ENCODE assay signal across 8 cellular contexts in genomic region chr12:70367268-70368141, GRCh38. TPM values are rescaled to one million over a fixed set of nuclear protein-coding genes. Genes with fewer than 3 reads are reported as not detected.
DNase-seq lines count a peak whose midpoint lies in the region; ATAC-seq lines count a peak whose summit lies in the region.

No MANE protein-coding gene starts in this region.

- no peak for ATAC-seq in HG03442 (IDR thresholded peaks at IDR 0.05; ENCODE audit: unreplicated experiment)

- no peaks in the 10 kb centered on the region for H3K36me3 ChIP-seq in MG63
- no peaks in the 10 kb centered on the region for H3K36me3 ChIP-seq in effector memory CD4-positive, alpha-beta T cell (ENCODE audit: control insufficient read depth, insufficient read depth, low read length)
- no peaks in the 10 kb centered on the region for H3K36me3 ChIP-seq in muscle layer of duodenum (ENCODE audit: control insufficient read depth in 1 of 2, insufficient read depth in 2 of 2, low read length in 2 of 2)

- DNase-seq in Caki2 (ENCODE audit: low read depth) (peak; percentile 27), MG63 (no peak), COLO829 (ENCODE audit: low spot score) (no peak), DMS153 (lab: John Stamatoyannopoulos, UW) (no peak)
- no peak for DNase-seq in effector memory CD4-positive, alpha-beta T cell
- DNase-seq in stimulated activated CD8-positive, alpha-beta memory T cell treated with anti-CD3 and anti-CD28 coated beads, Interleukin-4, amount 100 ng/mL, for 48 hours = no peak

- peak overlapping the region; percentile 33 for H3K4me3 ChIP-seq in MG63
- peak overlapping the region; percentile 61 for H3K4me3 ChIP-seq in effector memory CD4-positive, alpha-beta T cell (ENCODE audit: insufficient read depth, low read depth, low read length, poor library complexity, severe bottlenecking)
- peak overlapping the region; percentile 78 to 86 for H3K4me3 ChIP-seq in muscle layer of duodenum (ENCODE audit: low read depth in 1 of 2, low read length in 2 of 2)

- peak overlapping the region; percentile 37 for H3K27ac ChIP-seq in effector memory CD4-positive, alpha-beta T cell (ENCODE audit: insufficient read depth, low read length, poor library complexity, severe bottlenecking)
- no peak overlapping the region for H3K27ac ChIP-seq in muscle layer of duodenum (ENCODE audit: low read length)

- H3K27me3 ChIP-seq in MG63 = peaks cover 37% of the 10 kb centered on the region
- H3K27me3 ChIP-seq in effector memory CD4-positive, alpha-beta T cell (replicated peaks; ENCODE audit: control insufficient read depth, insufficient read depth, low read length, poor library complexity, severe bottlenecking) = peaks cover 5% of the 10 kb centered on the region
- H3K27me3 ChIP-seq in muscle layer of duodenum (ENCODE audit: low read depth, low read length) = peaks cover 16% of the 10 kb centered on the region

- in situ Hi-C loops in Caki2 (cut with HindIII; ENCODE audit: low pct_unique_long_range_greater_than_20kb, low sequenced_read_pairs) = no loop called here

- H3K4me1 ChIP-seq in effector memory CD4-positive, alpha-beta T cell (ENCODE audit: control insufficient read depth, insufficient read depth, low read length, poor library complexity, severe bottlenecking) = peaks cover 18% of the 10 kb centered on the region
- H3K4me1 ChIP-seq in muscle layer of duodenum (ENCODE audit: control insufficient read depth in 1 of 2, insufficient read depth in 2 of 2, low read length in 2 of 2) = peaks cover 0 to 15% of the 10 kb centered on the region in 2 donors

- H3K9me3 ChIP-seq in MG63 (no peaks in the 10 kb centered on the region), muscle layer of duodenum (ENCODE audit: control insufficient read depth in 1 of 2, low read length in 2 of 2) (no peaks in the 10 kb centered on the region)
- no peaks in the 10 kb centered on the region for H3K9me3 ChIP-seq in effector memory CD4-positive, alpha-beta T cell (ENCODE audit: control insufficient read depth, low read length)

RNA-seq across cellular contexts. Expression of gene KCNMB4, which starts 1.4 kb away (rescaled TPM):
- 2.9 and 4.9 TPM in 2 replicates for total RNA-seq in Caki2 (2014; rRNA removed; shearing (Covaris generic); ENCODE audit: low replicate concordance)
- total RNA-seq in MG63 (2014; rRNA removed; shearing (Covaris generic); ENCODE audit: low replicate concordance) = 0.26 TPM in 1 of 2 replicates, not detected in the other
